In the genomic region with DNA sequence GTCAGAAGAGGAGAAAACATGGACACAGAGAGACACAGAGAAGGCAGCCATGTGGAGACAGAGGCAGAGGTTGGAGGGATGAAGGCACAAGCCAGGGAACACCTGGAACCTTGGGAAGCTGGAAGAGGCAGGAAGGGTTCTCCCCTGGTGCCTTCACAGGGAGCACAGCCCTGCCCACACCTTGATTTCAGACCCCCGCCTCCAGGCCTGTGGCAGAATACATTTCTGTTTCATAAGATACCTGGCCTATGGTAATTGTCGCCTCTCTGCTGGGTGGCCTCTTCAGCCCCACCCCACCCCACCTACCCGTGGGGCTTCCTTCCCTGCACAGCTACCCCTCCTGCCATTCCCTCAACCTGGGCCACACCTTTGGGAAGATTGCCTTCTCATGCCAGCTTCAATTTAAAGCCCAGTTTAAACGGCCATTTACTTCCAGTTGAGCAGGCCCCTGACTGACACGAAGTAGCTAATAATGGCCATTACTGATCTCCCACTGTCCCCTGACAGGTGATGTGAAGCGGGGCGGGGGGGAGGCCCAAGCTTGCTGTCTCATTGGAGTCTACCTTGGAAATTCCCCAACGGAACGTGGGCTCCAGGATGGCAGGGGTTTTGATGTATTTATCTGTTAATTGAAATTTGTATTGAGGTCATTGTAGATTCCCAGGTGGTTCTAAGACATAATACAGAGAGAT, we compare ENCODE assay signal across 22 cellular contexts.
DNase-seq lines count a peak whose midpoint lies in the region; ATAC-seq, FAIRE-seq and TF ChIP-seq lines count a peak whose summit lies in the region.
"Had no signal": no experiment of that assay in that cellular context is flagged by ENCODE, and none has a peak within 500 bp of the region (broad histone marks: within the 10 kb centered on the region; RNA-seq: fewer than 3 reads in every experiment).

No MANE protein-coding gene starts in this region.

- peak overlapping the region; percentile 60 to 78 (median 74) for H3K27ac ChIP-seq in body of pancreas
- H3K27ac ChIP-seq in smooth muscle cell (ENCODE audit: low read depth): peak overlapping the region; percentile 98
- H3K27ac ChIP-seq: PC-9 had no signal

- no peaks in the 10 kb centered on the region for H3K79me2 ChIP-seq in smooth muscle cell (ENCODE audit: low read depth)

- H3K4me3 ChIP-seq in body of pancreas: no peak overlapping the region
- H3K4me3 ChIP-seq in smooth muscle cell: no peak overlapping the region
- H3K4me3 ChIP-seq: HAP-1, PC-9 had no signal

- H3K27me3 Mint-ChIP-seq in activated CD4-positive, alpha-beta T cell treated with anti-CD3 and anti-CD28 coated beads, Interleukin-2, amount 10 ng/mL, durations not matched to agents 24 days and 14 days: peaks cover 8% of the 10 kb centered on the region

- no peaks in the 10 kb centered on the region for H3K9me3 ChIP-seq in body of pancreas
- no peaks in the 10 kb centered on the region for H3K9me3 ChIP-seq in smooth muscle cell (replicated peaks; ENCODE audit: low read depth)
- H3K9me3 ChIP-seq: HAP-1 had no signal

- FAIRE-seq in GM12892 (lab: Jason Lieb, UNC) (no peak), GM19239 (lab: Jason Lieb, UNC) (no peak)

- H3K9ac ChIP-seq in smooth muscle cell (ENCODE audit: low read depth): no peak overlapping the region

- intact Hi-C loops in body of pancreas (cut with DNase I): no loop called here
- intact Hi-C loops in activated CD4-positive, alpha-beta T cell treated with anti-CD3 and anti-CD28 coated beads, Interleukin-2, amount 10 ng/mL, durations not matched to agents 24 days and 14 days (cut with micrococcal nuclease): no loop called here

- H3K4me1 Mint-ChIP-seq in activated CD4-positive, alpha-beta T cell treated with anti-CD3 and anti-CD28 coated beads, Interleukin-2, amount 10 ng/mL, durations not matched to agents 24 days and 14 days: no peaks in the 10 kb centered on the region

- no peak overlapping the region for H3K27ac Mint-ChIP-seq in activated CD4-positive, alpha-beta T cell treated with anti-CD3 and anti-CD28 coated beads, Interleukin-2, amount 10 ng/mL, durations not matched to agents 24 days and 14 days

- H2AFZ ChIP-seq in smooth muscle cell (ENCODE audit: low read depth): no peak overlapping the region
- H2AFZ ChIP-seq: PC-9 had no signal

- H3F3A ChIP-seq in smooth muscle cell (ENCODE audit: low read depth): peaks cover 37% of the 10 kb centered on the region

- H4K20me1 ChIP-seq in smooth muscle cell (ENCODE audit: low read depth): no peaks in the 10 kb centered on the region

- H3K27me3 ChIP-seq in body of pancreas: no peaks in the 10 kb centered on the region
- no peaks in the 10 kb centered on the region for H3K27me3 ChIP-seq in smooth muscle cell (ENCODE audit: low read depth)

- no peak overlapping the region for H3K4me2 ChIP-seq in smooth muscle cell
- H3K4me2 ChIP-seq: PC-9 had no signal

- no peak for ATAC-seq in body of pancreas

- no peaks in the 10 kb centered on the region for H3K9me3 Mint-ChIP-seq in activated CD4-positive, alpha-beta T cell treated with anti-CD3 and anti-CD28 coated beads, Interleukin-2, amount 10 ng/mL, durations not matched to agents 24 days and 14 days

- H3K36me3 Mint-ChIP-seq in activated CD4-positive, alpha-beta T cell treated with anti-CD3 and anti-CD28 coated beads, Interleukin-2, amount 10 ng/mL, durations not matched to agents 24 days and 14 days (ENCODE audit: low read depth): no peaks in the 10 kb centered on the region

- H3K36me3 ChIP-seq in body of pancreas (replicated peaks in 1 of 2; ENCODE audit: insufficient read depth in 1 of 2, low read depth in 2 of 2) (no peaks in the 10 kb centered on the region), smooth muscle cell (ENCODE audit: low read depth) (no peaks in the 10 kb centered on the region)
- H3K36me3 ChIP-seq: HAP-1 had no signal

- DNase-seq in HEK293T (ENCODE audit: extremely low spot score): no peak
- DNase-seq in body of pancreas: peak in 1 of 4 donors; percentile 6
- peak; percentile 71 for DNase-seq in mesenteric fat pad (ENCODE audit: low spot score)
- no peak for DNase-seq in smooth muscle cell (lab: John Stamatoyannopoulos, UW; ENCODE audit: unreplicated experiment)
- no peak for DNase-seq in GM12892 (ENCODE audit: insufficient read length)
- DNase-seq in GM19239 (ENCODE audit: insufficient read length, low spot score): no peak
- DNase-seq in NCI-H1436 (lab: John Stamatoyannopoulos, UW): no peak
- DNase-seq in activated CD4-positive, alpha-beta T cell treated with anti-CD3 and anti-CD28 coated beads, Interleukin-2, amount 10 ng/mL, durations not matched to agents 24 days and 14 days: no peak
- DNase-seq: Calu3; DMS79 treated with DMSO at 0.1 percent for 48 hours; GF-D8; GOT3; Kasumi-1; NCI-H1105 treated with DMSO at 0.1 percent for 48 hours; NCI-H2029; NCI-H446; NCI-H524 treated with DMSO at 0.1 percent for 48 hours; NCI-H774; NK-92 treated with Interleukin-12 subunit alpha and Interleukin-12 subunit beta, amount 100 ng/mL, for 24 hours; PC-9; Right ventricle myocardium superior had no signal

- 86% methylated on average over 9 of the region's 9 CpGs for WGBS in body of pancreas, 2 donors
- WGBS in smooth muscle cell (ENCODE audit: low lambda C conversion rate): 86% methylated on average over 9 of the region's 9 CpGs

- CTCF ChIA-PET in HEK293T (lab: Yijun Ruan, JAX): interaction anchor here (0.6 kb wide), 1 partner anchor 34 kb away, joined by 3 read pairs; no protein-coding TSS in a partner anchor

- H3K4me3 Mint-ChIP-seq in activated CD4-positive, alpha-beta T cell treated with anti-CD3 and anti-CD28 coated beads, Interleukin-2, amount 10 ng/mL, durations not matched to agents 24 days and 14 days: no peak overlapping the region

- no peak for TF ChIP-seq POLR2A in body of pancreas (IDR thresholded peaks at IDR 0.05)
- TF ChIP-seq POLR2A in GM12892 (IDR thresholded peaks at IDR 0.05; ENCODE audit: low read depth, low read length): no peak

- TF ChIP-seq CTCF in body of pancreas (IDR thresholded peaks at IDR 0.05): no peak
- no peak for TF ChIP-seq CTCF in smooth muscle cell (IDR thresholded peaks at IDR 0.05; ENCODE audit: borderline replicate concordance, insufficient read depth, poor library complexity, severe bottlenecking)

- POLR2A ChIA-PET in HEK293T (lab: Yijun Ruan, JAX): no interaction called here

- peaks cover 53% of the 10 kb centered on the region for H3K4me1 ChIP-seq in body of pancreas
- peaks cover 11% of the 10 kb centered on the region for H3K4me1 ChIP-seq in smooth muscle cell (ENCODE audit: low read depth)
- H3K4me1 ChIP-seq: HAP-1 had no signal

TF ChIP-seq in HEK293T, 16 proteins besides CTCF, POLR2A, EP300 and RAD21:
- TF ChIP-seq, protein P1, sequence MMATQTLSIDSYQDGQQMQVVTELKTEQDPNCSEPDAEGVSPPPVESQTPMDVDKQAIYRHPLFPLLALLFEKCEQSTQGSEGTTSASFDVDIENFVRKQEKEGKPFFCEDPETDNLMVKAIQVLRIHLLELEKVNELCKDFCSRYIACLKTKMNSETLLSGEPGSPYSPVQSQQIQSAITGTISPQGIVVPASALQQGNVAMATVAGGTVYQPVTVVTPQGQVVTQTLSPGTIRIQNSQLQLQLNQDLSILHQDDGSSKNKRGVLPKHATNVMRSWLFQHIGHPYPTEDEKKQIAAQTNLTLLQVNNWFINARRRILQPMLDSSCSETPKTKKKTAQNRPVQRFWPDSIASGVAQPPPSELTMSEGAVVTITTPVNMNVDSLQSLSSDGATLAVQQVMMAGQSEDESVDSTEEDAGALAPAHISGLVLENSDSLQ (IDR thresholded peaks at IDR 0.05): peak; percentile 67; the same call in 1 of the 2 replicates
- no peak for TF ChIP-seq ARNT (IDR thresholded peaks at IDR 0.05)
